ENCODE assay signal across 27 cellular contexts in genomic region chr1:12140016-12140415, GRCh38.
"Had no signal": no experiment of that assay in that cellular context is flagged by ENCODE, and none has a peak within 500 bp of the region (broad histone marks: within the 10 kb centered on the region; RNA-seq: fewer than 3 reads in every experiment).

No MANE protein-coding gene starts in this region.

- H3K36me3 Mint-ChIP-seq: activated naive CD8-positive, alpha-beta T cell treated with anti-CD3 and anti-CD28 coated beads for 36 hours; immature natural killer cell; mesothelial cell of epicardium had no signal

- ATAC-seq: activated T-cell treated with anti-CD3 and anti-CD28 coated beads, Interleukin-2, amount 50 U/mL, for 4 hours; left lung; right lobe of liver; SK-N-SH treated with all-trans-retinoic acid at 6 μM for 48 hours had no signal

- H3K4me3 ChIP-seq: coronary artery, hepatocyte, left lung, right lobe of liver, skin epidermis, thyroid gland had no signal

- H3K36me3 ChIP-seq: left lung, right lobe of liver, thyroid gland had no signal

- H3K27me3 ChIP-seq: hepatocyte, left lung, right lobe of liver, thyroid gland had no signal

- H3K4me2 ChIP-seq: hepatocyte had no signal

- H3K27ac Mint-ChIP-seq: activated CD4-positive, alpha-beta T cell treated with anti-CD3 and anti-CD28 coated beads, Interleukin-2, amount 10 ng/mL, durations not matched to agents 7 days and 5 days; activated naive CD8-positive, alpha-beta T cell treated with anti-CD3 and anti-CD28 coated beads for 36 hours; mesothelial cell of epicardium had no signal

- H3K27ac ChIP-seq: coronary artery, hepatocyte, left lung, right lobe of liver, thyroid gland, VCaP had no signal

- DNase-seq: activated CD4-positive, alpha-beta T cell treated with anti-CD3 and anti-CD28 coated beads, Interleukin-2, amount 10 ng/mL, durations not matched to agents 7 days and 5 days; activated CD4-positive, CD25-positive, alpha-beta regulatory T cell treated with anti-CD3 and anti-CD28 coated beads, Interleukin-2, amount 50 U/mL, for 72 hours; activated CD8-positive, alpha-beta memory T cell treated with anti-CD3 and anti-CD28 coated beads for 24 hours; activated CD8-positive, alpha-beta memory T cell treated with anti-CD3 and anti-CD28 coated beads, Interleukin-2, amount 50 U/mL, for 4 hours; activated naive CD4-positive, alpha-beta T cell treated with Interleukin-2 at 50 U/mL for 16 hours; activated naive CD8-positive, alpha-beta T cell treated with anti-CD3 and anti-CD28 coated beads for 36 hours; activated T-cell treated with anti-CD3 and anti-CD28 coated beads, Interleukin-2, amount 50 U/mL, for 4 hours; amniotic stem cell; cerebellar nuclear complex; erythroblast; foreskin melanocyte; immature natural killer cell; kidney glomerular epithelial cell; left lung; nucleus accumbens; right lobe of liver; stimulated activated CD4-positive, alpha-beta T cell treated with anti-CD3 and anti-CD28 coated beads, Interleukin-15, amount 100 ng/mL, for 24 hours; stimulated activated CD8-positive, alpha-beta memory T cell treated with anti-CD3 and anti-CD28 coated beads, Interleukin-4, amount 100 ng/mL, for 48 hours; stimulated activated naive CD4-positive, alpha-beta T cell treated with Interleukin-2 at 50 U/mL for 16 hours; thyroid gland had no signal

- H3K9me3 Mint-ChIP-seq: activated CD4-positive, alpha-beta T cell treated with anti-CD3 and anti-CD28 coated beads, Interleukin-2, amount 10 ng/mL, durations not matched to agents 7 days and 5 days; activated naive CD8-positive, alpha-beta T cell treated with anti-CD3 and anti-CD28 coated beads for 36 hours; activated T-cell treated with anti-CD3 and anti-CD28 coated beads, Interleukin-2, amount 50 U/mL, for 4 hours; immature natural killer cell; mesothelial cell of epicardium; nephron had no signal

- H3K4me3 Mint-ChIP-seq: activated CD4-positive, alpha-beta T cell treated with anti-CD3 and anti-CD28 coated beads, Interleukin-2, amount 10 ng/mL, durations not matched to agents 7 days and 5 days; activated naive CD8-positive, alpha-beta T cell treated with anti-CD3 and anti-CD28 coated beads for 36 hours; activated T-cell treated with anti-CD3 and anti-CD28 coated beads, Interleukin-2, amount 50 U/mL, for 4 hours; immature natural killer cell; mesothelial cell of epicardium; nephron had no signal

- H2AFZ ChIP-seq: hepatocyte had no signal

- H3K79me2 ChIP-seq: hepatocyte had no signal

- H3K9me3 ChIP-seq: left lung, right lobe of liver, thyroid gland had no signal

- H3K27me3 Mint-ChIP-seq: activated CD4-positive, alpha-beta T cell treated with anti-CD3 and anti-CD28 coated beads, Interleukin-2, amount 10 ng/mL, durations not matched to agents 7 days and 5 days; activated naive CD8-positive, alpha-beta T cell treated with anti-CD3 and anti-CD28 coated beads for 36 hours had no signal
